In the genomic region with DNA sequence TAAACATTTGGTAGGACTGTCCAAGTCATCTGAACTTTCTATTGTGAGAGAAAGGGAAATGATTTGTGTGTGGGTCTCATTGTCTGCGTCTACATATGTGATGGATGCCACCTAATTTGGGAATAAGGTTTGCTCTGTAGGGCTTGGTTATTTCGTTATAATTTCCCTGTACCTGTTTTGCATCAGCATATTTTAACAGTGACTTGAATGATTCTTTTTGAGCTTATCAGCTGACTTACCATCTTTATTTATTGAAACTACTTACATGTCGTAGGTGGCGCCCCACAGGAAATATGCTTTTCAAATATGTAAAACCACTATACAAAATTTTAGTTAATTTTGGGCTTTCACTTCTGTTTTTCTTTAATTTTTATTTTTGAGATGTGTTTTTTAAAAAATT, we compare ENCODE assay signal across 16 cellular contexts. TPM values are rescaled to one million over a fixed set of nuclear protein-coding genes. Genes with fewer than 3 reads are reported as not detected.
DNase-seq lines count a peak whose midpoint lies in the region; ATAC-seq, FAIRE-seq and TF ChIP-seq lines count a peak whose summit lies in the region.
"Had no signal": no experiment of that assay in that cellular context is flagged by ENCODE, and none has a peak within 500 bp of the region (broad histone marks: within the 10 kb centered on the region; RNA-seq: fewer than 3 reads in every experiment).

No MANE protein-coding gene starts in this region.

- TF ChIP-seq CTCF in brain microvascular endothelial cell (IDR thresholded peaks at IDR 0.05; ENCODE audit: low read depth, low read length, missing control alignments) = no peak

- H3K36me3 Mint-ChIP-seq in activated naive CD4-positive, alpha-beta T cell treated with anti-CD3 and anti-CD28 coated beads, Interleukin-2, amount 50 U/mL, for 72 hours = no peaks in the 10 kb centered on the region

- intact Hi-C loops in right cardiac atrium (cut with DNase I) = no loop called here

- 91% methylated on average over 4 of the region's 4 CpGs for WGBS in right cardiac atrium

- peak; percentile 93 for FAIRE-seq in GM18507 (lab: Jason Lieb, UNC)
- FAIRE-seq: astrocyte, keratinocyte had no signal

- ATAC-seq in GM19467 (IDR thresholded peaks at IDR 0.05; ENCODE audit: unreplicated experiment) (peak; percentile 54), HG02885 (IDR thresholded peaks at IDR 0.05; ENCODE audit: poor library complexity, unreplicated experiment) (peak; percentile 73), right cardiac atrium (no peak)
- ATAC-seq in activated naive CD4-positive, alpha-beta T cell treated with anti-CD3 and anti-CD28 coated beads, Interleukin-2, amount 50 U/mL, for 72 hours = no peak
- ATAC-seq: activated CD4-positive, alpha-beta T cell treated with anti-CD3 and anti-CD28 coated beads for 36 hours; gastrocnemius medialis; stimulated activated naive CD8-positive, alpha-beta T cell treated with anti-CD3 and anti-CD28 coated beads, Interleukin-15, Interleukin-2, amounts not matched to agents 100 U/mL and 50 U/mL, for 24 hours had no signal

- H3K27me3 ChIP-seq in SJCRH30 (no peaks in the 10 kb centered on the region), right cardiac atrium (ENCODE audit: control insufficient read depth, insufficient read depth) (no peaks in the 10 kb centered on the region), brain microvascular endothelial cell (replicated peaks) (no peaks in the 10 kb centered on the region)
- H3K27me3 ChIP-seq: gastrocnemius medialis had no signal

- H3K9me3 Mint-ChIP-seq in activated naive CD4-positive, alpha-beta T cell treated with anti-CD3 and anti-CD28 coated beads, Interleukin-2, amount 50 U/mL, for 72 hours = no peaks in the 10 kb centered on the region

- no peak overlapping the region for H3K27ac Mint-ChIP-seq in activated naive CD4-positive, alpha-beta T cell treated with anti-CD3 and anti-CD28 coated beads, Interleukin-2, amount 50 U/mL, for 72 hours
- H3K27ac Mint-ChIP-seq: activated CD4-positive, alpha-beta T cell treated with anti-CD3 and anti-CD28 coated beads for 36 hours had no signal

- H3K4me3 ChIP-seq in SJCRH30 (no peak overlapping the region), right cardiac atrium (ENCODE audit: low read length) (no peak overlapping the region), brain microvascular endothelial cell (ENCODE audit: low read depth, low read length) (no peak overlapping the region)
- H3K4me3 ChIP-seq: gastrocnemius medialis had no signal

- DNase-seq in GM18507 (ENCODE audit: extremely low spot score, insufficient read length, low read depth) (no peak), NCI-H526 treated with DMSO at 0.1 percent for 48 hours (lab: John Stamatoyannopoulos, UW) (peak; percentile 94), SJCRH30 (no peak), right cardiac atrium (no peak), brain microvascular endothelial cell (no peak)
- DNase-seq in activated naive CD4-positive, alpha-beta T cell treated with anti-CD3 and anti-CD28 coated beads, Interleukin-2, amount 50 U/mL, for 72 hours (ENCODE audit: low spot score in 2 of 2) = no peak
- DNase-seq: activated CD4-positive, alpha-beta T cell treated with anti-CD3 and anti-CD28 coated beads for 36 hours; DMS153; gastrocnemius medialis; NCI-H1105; NCI-H774; stimulated activated naive CD8-positive, alpha-beta T cell treated with anti-CD3 and anti-CD28 coated beads, Interleukin-15, Interleukin-2, amounts not matched to agents 100 U/mL and 50 U/mL, for 24 hours had no signal

- in situ Hi-C loops in brain microvascular endothelial cell (cut with HindIII; ENCODE audit: low pct_ligation_motif_present, low sequenced_read_pairs) = no loop called here

- H3K36me3 ChIP-seq in SJCRH30 (no peaks in the 10 kb centered on the region), brain microvascular endothelial cell (replicated peaks) (no peaks in the 10 kb centered on the region)
- H3K36me3 ChIP-seq: gastrocnemius medialis had no signal

- H3K9me3 ChIP-seq in SJCRH30 (replicated peaks) (no peaks in the 10 kb centered on the region), right cardiac atrium (ENCODE audit: control insufficient read depth, low read length) (no peaks in the 10 kb centered on the region)
- H3K9me3 ChIP-seq: gastrocnemius medialis had no signal

- H3K27ac ChIP-seq in SJCRH30 = no peak overlapping the region
- H3K27ac ChIP-seq in right cardiac atrium (ENCODE audit: low read length) = no peak overlapping the region
- H3K27ac ChIP-seq in brain microvascular endothelial cell = no peak overlapping the region
- H3K27ac ChIP-seq: gastrocnemius medialis had no signal

- H3K4me1 ChIP-seq in SJCRH30 = no peaks in the 10 kb centered on the region
- H3K4me1 ChIP-seq in right cardiac atrium (ENCODE audit: control insufficient read depth, insufficient read depth, low read length) = no peaks in the 10 kb centered on the region
- H3K4me1 ChIP-seq: gastrocnemius medialis had no signal

RNA-seq across cellular contexts. Expression of gene BCAT1, which starts 56.5 kb away (rescaled TPM):
- total RNA-seq in SJCRH30 (2014; rRNA removed; shearing (Covaris generic)) = 231 and 239 TPM in 2 replicates
- 1 to 10 TPM; 5.1 to 9.0 (median 6.2) TPM for total RNA-seq in right cardiac atrium
- polyA plus RNA-seq in right cardiac atrium = 0.86 TPM
- 10 to 100 TPM in 1 of 2 donors, 1 to 10 TPM in 1; 6.3 to 42.8 TPM for total RNA-seq in activated naive CD4-positive, alpha-beta T cell treated with anti-CD3 and anti-CD28 coated beads, Interleukin-2, amount 50 U/mL, for 72 hours

Comparison
In these comparisons a context has a peak if more than half of its experiments do, and no peak if none do; other contexts are left out.
1. ATAC-seq: peak in GM19467 (single experiment) and HG02885 (single experiment); none in right cardiac atrium (0 of 2) and activated naive CD4-positive, alpha-beta T cell treated with anti-CD3 and anti-CD28 coated beads, Interleukin-2, amount 50 U/mL, for 72 hours (0 of 2).